Comparison of ENCODE assay signal across 13 cellular contexts in the genomic region with DNA sequence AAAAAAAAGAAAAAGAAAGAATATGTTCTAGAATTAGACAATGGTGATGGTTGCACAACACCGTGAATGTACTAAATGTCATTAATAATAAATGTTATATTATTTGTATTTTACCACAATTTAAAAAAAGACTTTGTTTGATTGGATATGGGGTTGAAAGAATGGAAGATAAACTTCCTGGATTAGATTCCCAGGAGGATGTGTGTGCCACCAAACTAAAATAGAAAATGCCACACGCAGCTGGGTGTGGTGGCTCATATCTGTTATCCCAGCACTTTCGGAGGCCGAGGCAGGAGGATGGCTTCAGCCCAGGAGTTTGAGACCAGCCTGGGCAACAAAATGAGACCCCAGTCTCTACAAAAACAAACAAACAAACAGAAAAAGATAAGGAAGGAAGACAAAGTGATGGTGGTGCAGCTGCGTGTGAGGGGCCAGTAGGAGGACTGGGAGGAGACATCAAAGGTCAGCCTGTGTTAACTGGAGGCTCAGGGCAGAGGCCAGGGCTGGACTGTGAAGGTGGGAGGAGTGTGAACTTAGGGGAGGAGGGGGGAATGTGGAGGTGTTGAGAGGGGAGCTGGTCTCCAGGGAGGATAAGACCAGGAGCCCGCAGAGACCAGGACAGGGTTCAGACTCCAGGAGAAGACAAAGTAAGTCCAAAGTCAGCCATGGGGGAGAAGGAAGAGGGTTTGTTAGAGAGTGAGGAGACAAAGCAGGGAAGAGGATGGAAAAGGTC. TPM values are rescaled to one million over a fixed set of nuclear protein-coding genes. Genes with fewer than 3 reads are reported as not detected.
DNase-seq lines count a peak whose midpoint lies in the region; ATAC-seq and TF ChIP-seq lines count a peak whose summit lies in the region.
"Had no signal": no experiment of that assay in that cellular context is flagged by ENCODE, and none has a peak within 500 bp of the region (broad histone marks: within the 10 kb centered on the region; RNA-seq: fewer than 3 reads in every experiment).

No MANE protein-coding gene starts in this region.

- H3K9me3 ChIP-seq in SK-N-SH (no peaks in the 10 kb centered on the region), lower lobe of right lung (no peaks in the 10 kb centered on the region), subcutaneous abdominal adipose tissue (ENCODE audit: control insufficient read depth in 5 of 5, low read length in 5 of 5) (no peaks in the 10 kb centered on the region)

- H3K36me3 ChIP-seq in SK-N-SH (replicated peaks in 1 of 2; ENCODE audit: control insufficient read depth in 1 of 2, insufficient read depth in 2 of 2, low read length in 1 of 2) = no peaks in the 10 kb centered on the region
- H3K36me3 ChIP-seq in lower lobe of right lung = peaks cover 10% of the 10 kb centered on the region
- peaks cover 0 to 11% (median 6%) of the 10 kb centered on the region in 5 donors for H3K36me3 ChIP-seq in subcutaneous abdominal adipose tissue (ENCODE audit: control insufficient read depth in 5 of 5, insufficient read depth in 5 of 5, low read length in 5 of 5)

- CTCF ChIA-PET in SK-N-SH (lab: Yijun Ruan, JAX) = interaction anchor here (1.0 to 1.6 kb wide), 6 partner anchors 18 to 476 kb away, joined by 3 to 4 read pairs (median 3); a partner anchor contains a TSS

- ATAC-seq in SK-N-SH treated with all-trans-retinoic acid at 6 μM for 48 hours (no peak), lower lobe of right lung (no peak), HG03378 (IDR thresholded peaks at IDR 0.05; ENCODE audit: unreplicated experiment) (no peak), esophagus mucosa (no peak)

- H3K9me2 ChIP-seq in SK-N-SH = no peaks in the 10 kb centered on the region

- H3K4me2 ChIP-seq in SK-N-SH = peak overlapping the region; percentile 83

- peaks cover 17% of the 10 kb centered on the region for H3F3A ChIP-seq in SK-N-SH (replicated peaks; ENCODE audit: insufficient read depth)

- H4K20me1 ChIP-seq in SK-N-SH (ENCODE audit: insufficient read depth) = no peaks in the 10 kb centered on the region

- no peak for TF ChIP-seq CTCF in SK-N-SH (IDR thresholded peaks at IDR 0.05)
- TF ChIP-seq CTCF in lower lobe of right lung (IDR thresholded peaks at IDR 0.05) = no peak

- DNase-seq in SK-N-SH = no peak
- peak; percentile 58 for DNase-seq in amniotic epithelial cell (ENCODE audit: low read depth)
- DNase-seq in lower lobe of right lung = no peak
- DNase-seq in caudate nucleus (lab: John Stamatoyannopoulos, UW) = no peak
- DNase-seq: DMS53, naive B cell, NCI-H146, T-helper 1 cell had no signal

- no peak overlapping the region for H2AFZ ChIP-seq in SK-N-SH (ENCODE audit: low read depth)

- 90% methylated on average over 6 of the region's 6 CpGs for WGBS in SK-N-SH (ENCODE audit: low lambda C conversion rate)

- POLR2A ChIA-PET in SK-N-SH (lab: Yijun Ruan, JAX) = no interaction called here

- H3K4me1 ChIP-seq in SK-N-SH (ENCODE audit: control insufficient read depth in 1 of 2, insufficient read depth in 2 of 2, low read depth in 1 of 2, low read length in 1 of 2) (peaks cover 0 to 32% of the 10 kb centered on the region in 2 experiments; a peak in 3 of 4 replicates), lower lobe of right lung (peaks cover 56% of the 10 kb centered on the region), subcutaneous abdominal adipose tissue (ENCODE audit: control insufficient read depth in 5 of 5, insufficient read depth in 5 of 5, low read length in 5 of 5) (peaks cover 0 to 50% (median 12%) of the 10 kb centered on the region in 5 donors)

- no peaks in the 10 kb centered on the region for H3K27me3 ChIP-seq in SK-N-SH (ENCODE audit: insufficient read depth)
- H3K27me3 ChIP-seq in lower lobe of right lung (ENCODE audit: low read depth) = no peaks in the 10 kb centered on the region
- no peaks in the 10 kb centered on the region for H3K27me3 ChIP-seq in subcutaneous abdominal adipose tissue (ENCODE audit: control insufficient read depth in 5 of 5, insufficient read depth in 4 of 5, low read length in 5 of 5)

- TF ChIP-seq EP300 in SK-N-SH (IDR thresholded peaks at IDR 0.05; ENCODE audit: borderline replicate concordance in 1 of 2, low read depth in 1 of 2, low read length in 1 of 2) = no peak

- H3K79me2 ChIP-seq in SK-N-SH (ENCODE audit: insufficient read depth) = peaks cover 20% of the 10 kb centered on the region

- TF ChIP-seq RAD21 in SK-N-SH (IDR thresholded peaks at IDR 0.05; ENCODE audit: low read length) = no peak

- peak overlapping the region; percentile 12; the same call in 1 of the 2 replicates for H3K9ac ChIP-seq in SK-N-SH
- peak overlapping the region in 1 of 5 donors; percentile 34 for H3K9ac ChIP-seq in subcutaneous abdominal adipose tissue (ENCODE audit: low read length in 5 of 5)

- H3K4me3 ChIP-seq in SK-N-SH (ENCODE audit: low read depth in 2 of 2, low read length in 1 of 2) (peak overlapping the region in 1 of 2 experiments; percentile 53; a peak in 2 of 4 replicates), lower lobe of right lung (peak overlapping the region; percentile 57), subcutaneous abdominal adipose tissue (ENCODE audit: low read depth in 1 of 5, low read length in 5 of 5) (peak overlapping the region in 4 of 5 donors; percentile 42 to 74 (median 68))

- intact Hi-C loops in lower lobe of right lung (cut with DNase I) = no loop called here

- H3K27ac ChIP-seq in SK-N-SH (ENCODE audit: low read depth in 2 of 2, low read length in 1 of 2) = peak overlapping the region in 1 of 2 experiments; percentile 94; a peak in 1 of 4 replicates
- H3K27ac ChIP-seq in lower lobe of right lung = peak overlapping the region; percentile 92
- H3K27ac ChIP-seq in subcutaneous abdominal adipose tissue (ENCODE audit: low read depth, low read length) = peak overlapping the region; percentile 86
- H3K27ac ChIP-seq in caudate nucleus (ENCODE audit: low read depth, low read length) = no peak overlapping the region
- H3K27ac ChIP-seq: 22Rv1 had no signal

TF ChIP-seq in SK-N-SH, 30 proteins besides CTCF, POLR2A, EP300 and RAD21 (continues in another document):
- TF ChIP-seq POLR2AphosphoS5 (IDR thresholded peaks at IDR 0.05; ENCODE audit: low read depth, low read length) (no peak), GATA2 (CRISPR knock-in tag; IDR thresholded peaks at IDR 0.05) (no peak), ELF1 (IDR thresholded peaks at IDR 0.05) (no peak), RXRA (IDR thresholded peaks at IDR 0.05; ENCODE audit: borderline replicate concordance, low read depth) (no peak), NFIC (IDR thresholded peaks at IDR 0.05; ENCODE audit: borderline replicate concordance) (no peak), JUND (IDR thresholded peaks at IDR 0.05) (no peak), GABPA (IDR thresholded peaks at IDR 0.05; ENCODE audit: low read depth) (no peak), RFX5 (IDR thresholded peaks at IDR 0.05; ENCODE audit: low read length) (no peak), MXI1 (IDR thresholded peaks at IDR 0.05; ENCODE audit: low read depth, low read length) (no peak), SMC3 (IDR thresholded peaks at IDR 0.05; ENCODE audit: low read depth, low read length) (no peak), FOSL2 (IDR thresholded peaks at IDR 0.05; ENCODE audit: borderline replicate concordance, low read depth) (no peak)
- TF ChIP-seq, protein P1, sequence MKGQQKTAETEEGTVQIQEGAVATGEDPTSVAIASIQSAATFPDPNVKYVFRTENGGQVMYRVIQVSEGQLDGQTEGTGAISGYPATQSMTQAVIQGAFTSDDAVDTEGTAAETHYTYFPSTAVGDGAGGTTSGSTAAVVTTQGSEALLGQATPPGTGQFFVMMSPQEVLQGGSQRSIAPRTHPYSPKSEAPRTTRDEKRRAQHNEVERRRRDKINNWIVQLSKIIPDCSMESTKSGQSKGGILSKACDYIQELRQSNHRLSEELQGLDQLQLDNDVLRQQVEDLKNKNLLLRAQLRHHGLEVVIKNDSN (IDR thresholded peaks at IDR 0.05; ENCODE audit: borderline replicate concordance, low read depth) = no peak

TF ChIP-seq in SK-N-SH treated with all-trans-retinoic acid at 6 μM for 48 hours, 23 proteins besides CTCF, POLR2A, EP300 and RAD21 (continues in another document):
- TF ChIP-seq ESRRG (CRISPR knock-in tag; IDR thresholded peaks at IDR 0.05) (no peak), BACH2 (CRISPR knock-in tag; IDR thresholded peaks at IDR 0.05; ENCODE audit: borderline replicate concordance) (no peak), OSR1 (CRISPR knock-in tag; IDR thresholded peaks at IDR 0.05) (no peak), ARNTL (CRISPR knock-in tag; IDR thresholded peaks at IDR 0.05; ENCODE audit: borderline replicate concordance, low read depth) (no peak), TOX (CRISPR knock-in tag; IDR thresholded peaks at IDR 0.05; ENCODE audit: borderline replicate concordance) (no peak), ZNF565 (CRISPR knock-in tag; conservative IDR thresholded peaks at IDR 0.05; ENCODE audit: low read depth) (no peak), TCF4 (CRISPR knock-in tag; IDR thresholded peaks at IDR 0.05; ENCODE audit: borderline replicate concordance) (no peak), ISL1 (CRISPR knock-in tag; IDR thresholded peaks at IDR 0.05) (no peak), SNAI2 (CRISPR knock-in tag; IDR thresholded peaks at IDR 0.05) (no peak), RARB (CRISPR knock-in tag; IDR thresholded peaks at IDR 0.05) (no peak), PPARA (CRISPR knock-in tag; IDR thresholded peaks at IDR 0.05; ENCODE audit: borderline replicate concordance) (no peak)
- TF ChIP-seq, protein P2, sequence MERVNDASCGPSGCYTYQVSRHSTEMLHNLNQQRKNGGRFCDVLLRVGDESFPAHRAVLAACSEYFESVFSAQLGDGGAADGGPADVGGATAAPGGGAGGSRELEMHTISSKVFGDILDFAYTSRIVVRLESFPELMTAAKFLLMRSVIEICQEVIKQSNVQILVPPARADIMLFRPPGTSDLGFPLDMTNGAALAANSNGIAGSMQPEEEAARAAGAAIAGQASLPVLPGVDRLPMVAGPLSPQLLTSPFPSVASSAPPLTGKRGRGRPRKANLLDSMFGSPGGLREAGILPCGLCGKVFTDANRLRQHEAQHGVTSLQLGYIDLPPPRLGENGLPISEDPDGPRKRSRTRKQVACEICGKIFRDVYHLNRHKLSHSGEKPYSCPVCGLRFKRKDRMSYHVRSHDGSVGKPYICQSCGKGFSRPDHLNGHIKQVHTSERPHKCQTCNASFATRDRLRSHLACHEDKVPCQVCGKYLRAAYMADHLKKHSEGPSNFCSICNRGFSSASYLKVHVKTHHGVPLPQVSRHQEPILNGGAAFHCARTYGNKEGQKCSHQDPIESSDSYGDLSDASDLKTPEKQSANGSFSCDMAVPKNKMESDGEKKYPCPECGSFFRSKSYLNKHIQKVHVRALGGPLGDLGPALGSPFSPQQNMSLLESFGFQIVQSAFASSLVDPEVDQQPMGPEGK (CRISPR knock-in tag; IDR thresholded peaks at IDR 0.05; ENCODE audit: borderline replicate concordance) = no peak

RNA-seq across cellular contexts. Expression of a gene that starts 4.1 kb away (rescaled TPM):
- 0.10 TPM in 2 replicates for polyA plus RNA-seq in SK-N-SH (2012; rRNA removed)
- polyA plus RNA-seq in SK-N-SH (2012; cell fraction: cytosol; rRNA removed) = 0.17 and 0.18 TPM in 2 replicates
- 0.02 and 0.04 TPM in 2 replicates for polyA plus RNA-seq in SK-N-SH (2012; cell fraction: nucleus; rRNA removed)
- total RNA-seq in lower lobe of right lung (679 TPM), esophagus mucosa (32.3 TPM)

Comparison
In these comparisons a context has a peak if more than half of its experiments do, and no peak if none do; other contexts are left out.
1. RNA of a gene that starts 4.1 kb away (total RNA-seq): 679 TPM in lower lobe of right lung (single experiment); 32.3 TPM in esophagus mucosa (single experiment); every median in the first group is over 10 times any median in the second.